Comparison of ENCODE assay signal across 8 cellular contexts in genomic region chr17:31216053-31216751, GRCh38.
DNase-seq lines count a peak whose midpoint lies in the region; ATAC-seq and TF ChIP-seq lines count a peak whose summit lies in the region.

No MANE protein-coding gene starts in this region.

- no peak overlapping the region for H3K4me3 Mint-ChIP-seq in T-cell

- no peaks in the 10 kb centered on the region for H3K9me3 Mint-ChIP-seq in T-cell

- H3K4me3 ChIP-seq in GM06990 (replicated peaks; ENCODE audit: low read depth, low read length) (no peak overlapping the region), lower lobe of right lung (no peak overlapping the region)

- ATAC-seq in lower lobe of right lung (no peak), T-cell (replicated peaks in 1 of 4) (no peak), HG03469 (IDR thresholded peaks at IDR 0.05; ENCODE audit: unreplicated experiment) (no peak)

- POLR2A ChIA-PET in T-cell (lab: Charles Lee) = no interaction called here

- H3K36me3 Mint-ChIP-seq in T-cell = peaks cover 5% of the 10 kb centered on the region

- H3K27me3 ChIP-seq in GM06990 (replicated peaks; ENCODE audit: control insufficient read depth, insufficient read depth, low read length) (no peaks in the 10 kb centered on the region), lower lobe of right lung (ENCODE audit: low read depth) (no peaks in the 10 kb centered on the region)

- no peaks in the 10 kb centered on the region for H3K9me3 ChIP-seq in lower lobe of right lung

- no peaks in the 10 kb centered on the region for H3K4me1 ChIP-seq in lower lobe of right lung

- CTCF ChIA-PET in T-cell (lab: Charles Lee) = interaction anchor here (0.6 to 2.0 kb wide), 7 partner anchors 9 to 1680 kb away, joined by 3 to 6 read pairs (median 4); no protein-coding TSS in a partner anchor

- H3K27ac Mint-ChIP-seq in T-cell = no peak overlapping the region

- H3K27me3 Mint-ChIP-seq in T-cell = no peaks in the 10 kb centered on the region

- peak; percentile 76 for TF ChIP-seq CTCF in 22Rv1 (IDR thresholded peaks at IDR 0.05)
- TF ChIP-seq CTCF in GM06990 (IDR thresholded peaks at IDR 0.05; ENCODE audit: insufficient read depth, low read length, poor library complexity, severe bottlenecking) = peak; percentile 9
- peak; percentile 62 for TF ChIP-seq CTCF in lower lobe of right lung (IDR thresholded peaks at IDR 0.05)

- no peaks in the 10 kb centered on the region for H3K4me1 Mint-ChIP-seq in T-cell

- intact Hi-C loops in lower lobe of right lung (cut with DNase I) = loop anchor here (10.0 kb wide), 1 partner anchor 201 kb away; no protein-coding TSS in a partner anchor

- no peaks in the 10 kb centered on the region; the same call in 1 of the 2 replicates for H3K36me3 ChIP-seq in GM06990 (ENCODE audit: control insufficient read depth, insufficient read depth, low read length)
- peaks cover 22% of the 10 kb centered on the region for H3K36me3 ChIP-seq in lower lobe of right lung

- H3K27ac ChIP-seq in 22Rv1 (no peak overlapping the region), lower lobe of right lung (no peak overlapping the region)

- DNase-seq in GM06990 (ENCODE audit: extremely low read depth, insufficient read length) = peak; percentile 6
- peak; percentile 20 for DNase-seq in NCI-H2107 treated with DMSO at 0.1 percent for 48 hours (lab: John Stamatoyannopoulos, UW; ENCODE audit: unreplicated experiment)
- peak; percentile 41 for DNase-seq in brain pericyte (ENCODE audit: low read depth, low spot score)
- no peak for DNase-seq in lower lobe of right lung
- DNase-seq in T-cell = no peak
- DNase-seq in stimulated activated CD4-positive, alpha-beta T cell treated with anti-CD3 and anti-CD28 coated beads, Interleukin-4, amount 100 ng/mL, for 4 hours = no peak

Comparison
In these comparisons a context has a peak if more than half of its experiments do, and no peak if none do; other contexts are left out.
1. CTCF ChIP-seq: peak in every context shown above with its lines; median percentile 76 in 22Rv1; 62 in lower lobe of right lung; 9 in GM06990.
2. DNase-seq: peak in GM06990 (single experiment), NCI-H2107 treated with DMSO at 0.1 percent for 48 hours (single experiment) and brain pericyte (single experiment); none in lower lobe of right lung (single experiment), T-cell (0 of 34) and stimulated activated CD4-positive, alpha-beta T cell treated with anti-CD3 and anti-CD28 coated beads, Interleukin-4, amount 100 ng/mL, for 4 hours (0 of 2).